ENCODE assay signal across 8 cellular contexts in genomic region chr6:125791820-125792165, GRCh38. TPM values are rescaled to one million over a fixed set of nuclear protein-coding genes. Genes with fewer than 3 reads are reported as not detected.
A peak's percentile ranks its signal among the peaks of the same experiment; 100 is the strongest.
DNase-seq lines count a peak whose midpoint lies in the region; ATAC-seq, FAIRE-seq and TF ChIP-seq lines count a peak whose summit lies in the region.

No MANE protein-coding gene starts in this region.

- no peak for TF ChIP-seq CTCF in brain microvascular endothelial cell (IDR thresholded peaks at IDR 0.05; ENCODE audit: low read depth, low read length, missing control alignments)

- H3K9me3 ChIP-seq in mononuclear cell (ENCODE audit: low read depth, low read length): no peaks in the 10 kb centered on the region

- FAIRE-seq in A204.1 (lab: Jason Lieb, UNC): peak; percentile 34

- H3K4me3 ChIP-seq in brain microvascular endothelial cell (ENCODE audit: low read depth, low read length) (peak overlapping the region; percentile 80), mononuclear cell (ENCODE audit: low read length) (peak overlapping the region; percentile 69)

- no peaks in the 10 kb centered on the region for H3K36me3 ChIP-seq in brain microvascular endothelial cell (replicated peaks)

- no peak for DNase-seq in brain microvascular endothelial cell
- DNase-seq in activated gamma-delta T cell treated with Interleukin-2 at 50 U/mL for 16 hours: no peak

- H3K27me3 ChIP-seq in brain microvascular endothelial cell (replicated peaks) (no peaks in the 10 kb centered on the region), mononuclear cell (ENCODE audit: insufficient read depth, low read length) (no peaks in the 10 kb centered on the region)

- peaks cover 24% of the 10 kb centered on the region for H3K4me1 ChIP-seq in mononuclear cell (ENCODE audit: insufficient read depth, low read length)

- in situ Hi-C loops in brain microvascular endothelial cell (cut with HindIII; ENCODE audit: low pct_ligation_motif_present, low sequenced_read_pairs): loop anchor here (25.0 kb wide), 1 partner anchor 171 kb away; the partner anchor contains the start of gene HINT3

- ATAC-seq in HG03095 (IDR thresholded peaks at IDR 0.05; ENCODE audit: unreplicated experiment) (peak; percentile 0), GM18519 (IDR thresholded peaks at IDR 0.05; ENCODE audit: low FRiP score, unreplicated experiment) (no peak), GM21576 (IDR thresholded peaks at IDR 0.05; ENCODE audit: unreplicated experiment) (no peak), GM19023 (IDR thresholded peaks at IDR 0.05; ENCODE audit: unreplicated experiment) (no peak)

- H3K27ac ChIP-seq in brain microvascular endothelial cell: peak overlapping the region; percentile 93

RNA-seq across cellular contexts. Expression of gene NCOA7, which starts 1.0 kb away (rescaled TPM):
- 14.8 TPM for total RNA-seq in mononuclear cell

RNA-seq across cellular contexts. Expression of gene HEY2, which starts 42.4 kb away (rescaled TPM):
- total RNA-seq in mononuclear cell: 0.10 TPM
